ENCODE assay signal across 1 cellular context in genomic region chr2:217847552-217848350, GRCh38.
TF ChIP-seq lines count a peak whose summit lies in the region.

No MANE protein-coding gene starts in this region.

TF ChIP-seq in IMR-90, 13 proteins besides CTCF, POLR2A, EP300 and RAD21 (continued from another document):
- TF ChIP-seq, protein P1, sequence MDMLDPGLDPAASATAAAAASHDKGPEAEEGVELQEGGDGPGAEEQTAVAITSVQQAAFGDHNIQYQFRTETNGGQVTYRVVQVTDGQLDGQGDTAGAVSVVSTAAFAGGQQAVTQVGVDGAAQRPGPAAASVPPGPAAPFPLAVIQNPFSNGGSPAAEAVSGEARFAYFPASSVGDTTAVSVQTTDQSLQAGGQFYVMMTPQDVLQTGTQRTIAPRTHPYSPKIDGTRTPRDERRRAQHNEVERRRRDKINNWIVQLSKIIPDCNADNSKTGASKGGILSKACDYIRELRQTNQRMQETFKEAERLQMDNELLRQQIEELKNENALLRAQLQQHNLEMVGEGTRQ (IDR thresholded peaks at IDR 0.05; ENCODE audit: low read depth, low read length) = no peak
- no peak for TF ChIP-seq FOS (IDR thresholded peaks at IDR 0.05; ENCODE audit: low read depth, low read length)
